ENCODE assay signal across 24 cellular contexts in the genomic region with DNA sequence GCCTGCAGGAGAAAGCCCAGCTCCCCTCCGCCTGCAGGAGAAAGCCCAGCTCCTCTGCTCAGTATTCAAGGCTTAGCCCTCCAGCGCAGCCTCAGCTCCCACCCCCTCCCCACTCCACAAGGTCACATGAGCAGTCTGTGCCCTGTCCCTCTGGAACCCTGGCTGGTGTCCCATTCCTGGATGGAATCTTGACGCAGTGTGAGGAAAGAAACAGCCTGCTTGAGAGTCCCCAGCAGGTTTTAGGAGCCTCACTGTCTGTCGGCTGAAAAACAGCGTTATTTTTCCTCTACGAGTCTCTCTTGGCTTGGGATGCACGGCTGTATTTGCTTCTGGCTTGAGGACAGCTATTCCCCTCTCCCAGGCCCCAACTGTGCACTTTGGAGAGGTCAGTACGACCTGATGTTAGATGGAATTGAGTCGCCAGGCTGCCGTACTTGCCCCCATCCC.
DNase-seq lines count a peak whose midpoint lies in the region; ATAC-seq, FAIRE-seq and TF ChIP-seq lines count a peak whose summit lies in the region.
"Had no signal": no experiment of that assay in that cellular context is flagged by ENCODE, and none has a peak within 500 bp of the region (broad histone marks: within the 10 kb centered on the region; RNA-seq: fewer than 3 reads in every experiment).

No MANE protein-coding gene starts in this region.

- H2AK5ac ChIP-seq in trophoblast cell (ENCODE audit: low read length) = no peak overlapping the region

- no peak overlapping the region for H3K4ac ChIP-seq in trophoblast cell (ENCODE audit: low read depth, low read length)

- POLR2A ChIA-PET in HepG2 (lab: Yijun Ruan, JAX) = no interaction called here

- CTCF ChIA-PET in HepG2 (lab: Yijun Ruan, JAX; ENCODE audit: low intra/inter-chr PET ratio, low total read pairs) = no interaction called here

- H4K12ac ChIP-seq in trophoblast cell (ENCODE audit: low read depth, low read length) = no peak overlapping the region

- no peak overlapping the region for H3K18ac ChIP-seq in trophoblast cell (ENCODE audit: low read length)

- no peaks in the 10 kb centered on the region for H4K20me1 ChIP-seq in HepG2 (ENCODE audit: insufficient read depth, low read length)
- H4K20me1 ChIP-seq: BLaER1 had no signal

- TF ChIP-seq EP300 in HepG2 (IDR thresholded peaks at IDR 0.05; ENCODE audit: low read depth in 2 of 2, low read length in 2 of 2) (no peak), HepG2 (CRISPR knock-in tag; IDR thresholded peaks at IDR 0.05; ENCODE audit: borderline replicate concordance) (no peak)

- intact Hi-C loops in HepG2 (cut with micrococcal nuclease; ENCODE audit: unreplicated experiment) (no loop called here), left ventricle myocardium inferior (cut with micrococcal nuclease) (no loop called here), vagina (cut with DNase I) (no loop called here), natural killer cell (cut with micrococcal nuclease) (no loop called here)

- H3K79me2 ChIP-seq in HepG2 (ENCODE audit: insufficient read depth, low read length) (no peaks in the 10 kb centered on the region), trophoblast cell (ENCODE audit: control insufficient read depth, insufficient read depth, low read length, poor library complexity) (no peaks in the 10 kb centered on the region)

- H2BK5ac ChIP-seq in trophoblast cell (ENCODE audit: low read depth, low read length, poor library complexity) = no peak overlapping the region

- 83% methylated on average over 10 of the region's 10 CpGs for WGBS in liver
- WGBS in HepG2 (ENCODE audit: low lambda C conversion rate) = 99% methylated on average over 9 of the region's 10 CpGs
- no CpG with 5 or more reads among the region's 10 CpGs for WGBS in trophoblast cell (ENCODE audit: extremely low coverage, insufficient coverage, insufficient read length)

- peaks cover 25% of the 10 kb centered on the region for H3K4me1 Mint-ChIP-seq in neural crest cell
- H3K4me1 Mint-ChIP-seq in natural killer cell = no peaks in the 10 kb centered on the region
- H3K4me1 Mint-ChIP-seq: immature natural killer cell had no signal

- no TSS peak for BruUV-seq in HepG2 (replicated peaks; lab: Mats Ljungman, UMichigan)

- H3K9me3 ChIP-seq in liver (ENCODE audit: control insufficient read depth in 4 of 4, low read length in 3 of 4) (no peaks in the 10 kb centered on the region), HepG2 (ENCODE audit: low read length) (no peaks in the 10 kb centered on the region), left ventricle myocardium inferior (replicated peaks) (no peaks in the 10 kb centered on the region), vagina (no peaks in the 10 kb centered on the region), trophoblast cell (ENCODE audit: insufficient read depth, low read depth, low read length) (no peaks in the 10 kb centered on the region)
- H3K9me3 ChIP-seq: BLaER1, pancreas, SJCRH30, upper lobe of left lung had no signal

- H3K27ac Mint-ChIP-seq in neural crest cell (ENCODE audit: unreplicated experiment) (peak overlapping the region; percentile 95), natural killer cell (no peak overlapping the region)
- H3K27ac Mint-ChIP-seq: immature natural killer cell had no signal

- peaks cover 3% of the 10 kb centered on the region for H3K36me3 Mint-ChIP-seq in neural crest cell (ENCODE audit: low read depth)
- no peaks in the 10 kb centered on the region for H3K36me3 Mint-ChIP-seq in natural killer cell

- H4K91ac ChIP-seq in trophoblast cell (ENCODE audit: low read depth, low read length) = no peak overlapping the region

- H2BK12ac ChIP-seq in trophoblast cell (ENCODE audit: low read length) = no peak overlapping the region

- DNase-seq in HepG2 (ENCODE audit: low spot score) (no peak), left ventricle myocardium inferior (peak; percentile 40), neural crest cell (ENCODE audit: low read depth, low spot score) (no peak), vagina (ENCODE audit: extremely low spot score in 2 of 2) (no peak), trophoblast cell (no peak), natural killer cell (no peak), islet precursor cell (no peak)
- DNase-seq: 8988T; activated effector memory CD4-positive, alpha-beta T cell treated with anti-CD3 and anti-CD28 coated beads, Interleukin-2, amount 50 U/mL, for 16 hours; cortex of kidney; immature natural killer cell; KG1; NCI-H2081 treated with DMSO at 0.1 percent for 48 hours; NCI-H526; OCI-M1; SJCRH30; upper lobe of left lung had no signal

- H3K9ac ChIP-seq in liver (ENCODE audit: low read depth in 1 of 2, low read length in 2 of 2) (no peak overlapping the region), HepG2 (ENCODE audit: insufficient read depth, low read depth, low read length) (no peak overlapping the region), trophoblast cell (ENCODE audit: low read length) (no peak overlapping the region)
- H3K9ac ChIP-seq: BLaER1 had no signal

- no peak overlapping the region for H2BK120ac ChIP-seq in trophoblast cell (ENCODE audit: insufficient read depth, low read length, poor library complexity)

- no peak overlapping the region for H3K4me2 ChIP-seq in HepG2 (ENCODE audit: low read depth, low read length)
- H3K4me2 ChIP-seq in trophoblast cell (ENCODE audit: low read length) = no peak overlapping the region
- H3K4me2 ChIP-seq: BLaER1 had no signal

- peak overlapping the region; percentile 20 to 26 for H3K27ac ChIP-seq in liver (ENCODE audit: low read depth in 1 of 2, low read length in 2 of 2)
- no peak overlapping the region for H3K27ac ChIP-seq in HepG2 (ENCODE audit: extremely low read length, insufficient read depth, low read length)
- peak overlapping the region; percentile 55 for H3K27ac ChIP-seq in left ventricle myocardium inferior (replicated peaks)
- H3K27ac ChIP-seq in vagina = peak overlapping the region; percentile 78
- H3K27ac ChIP-seq in trophoblast cell (ENCODE audit: low read depth, low read length) = no peak overlapping the region
- H3K27ac ChIP-seq: BLaER1, epithelial cell of prostate, pancreas, SJCRH30 had no signal

- H3K23ac ChIP-seq in trophoblast cell (ENCODE audit: low read length) = no peak overlapping the region

- H2AFZ ChIP-seq in HepG2 (ENCODE audit: low read length) (no peak overlapping the region), trophoblast cell (ENCODE audit: insufficient read depth, low read length, poor library complexity) (no peak overlapping the region)

- TF ChIP-seq CTCF in liver (IDR thresholded peaks at IDR 0.05; ENCODE audit: low read depth, low read length, missing input control) (no peak), HepG2 (CRISPR knock-in tag; IDR thresholded peaks at IDR 0.05) (no peak), left ventricle myocardium inferior (IDR thresholded peaks at IDR 0.05; ENCODE audit: borderline replicate concordance) (no peak), neural crest cell (conservative IDR thresholded peaks at IDR 0.05) (no peak), vagina (IDR thresholded peaks at IDR 0.05) (no peak), natural killer cell (IDR thresholded peaks at IDR 0.05) (no peak)

- H3K36me3 ChIP-seq in liver (ENCODE audit: control insufficient read depth in 4 of 4, insufficient read depth in 3 of 4, low read depth in 1 of 4, low read length in 3 of 4) = no peaks in the 10 kb centered on the region
- H3K36me3 ChIP-seq in HepG2 (replicated peaks in 1 of 2; ENCODE audit: control insufficient read depth in 1 of 2, insufficient read depth in 2 of 2, low read length in 2 of 2) = no peaks in the 10 kb centered on the region; a peak in 1 of 5 replicates
- no peaks in the 10 kb centered on the region for H3K36me3 ChIP-seq in left ventricle myocardium inferior
- no peaks in the 10 kb centered on the region for H3K36me3 ChIP-seq in vagina
- H3K36me3 ChIP-seq in trophoblast cell (ENCODE audit: control insufficient read depth in 1 of 2, insufficient read depth in 2 of 2, low read length in 2 of 2) = no peaks in the 10 kb centered on the region
- H3K36me3 ChIP-seq: BLaER1, pancreas, SJCRH30, upper lobe of left lung had no signal

- no peaks in the 10 kb centered on the region for H3K4me1 ChIP-seq in liver (ENCODE audit: control insufficient read depth in 4 of 4, insufficient read depth in 4 of 4, low read length in 3 of 4)
- no peaks in the 10 kb centered on the region for H3K4me1 ChIP-seq in HepG2 (ENCODE audit: insufficient read depth, low read length)
- H3K4me1 ChIP-seq in left ventricle myocardium inferior = peaks cover 17% of the 10 kb centered on the region
- H3K4me1 ChIP-seq in vagina = peaks cover 35% of the 10 kb centered on the region
- H3K4me1 ChIP-seq in trophoblast cell (ENCODE audit: control insufficient read depth in 1 of 2, insufficient read depth in 2 of 2, low read length in 2 of 2) = peaks cover 10 to 15% of the 10 kb centered on the region in 2 experiments
- H3K4me1 ChIP-seq: BLaER1, pancreas, SJCRH30, upper lobe of left lung had no signal

- no peak for FAIRE-seq in HepG2 (lab: Jason Lieb, UNC)
- FAIRE-seq: D721Med, G401.6, pancreas had no signal

- ATAC-seq in HepG2 (no peak), natural killer cell (no peak)
- ATAC-seq: activated CD4-positive, CD25-positive, alpha-beta regulatory T cell treated with anti-CD3 and anti-CD28 coated beads, Interleukin-2, amount 50 U/mL, for 24 hours had no signal

- no peak overlapping the region for H4K8ac ChIP-seq in trophoblast cell (ENCODE audit: low read depth, low read length)

- H3K4me3 Mint-ChIP-seq in neural crest cell (no peak overlapping the region), natural killer cell (no peak overlapping the region)
- H3K4me3 Mint-ChIP-seq: immature natural killer cell had no signal

- no peak overlapping the region for H3K14ac ChIP-seq in trophoblast cell (ENCODE audit: low read length)

- peaks cover 1% of the 10 kb centered on the region for H3K79me1 ChIP-seq in trophoblast cell (ENCODE audit: low read length)

- in situ Hi-C loops in HepG2 (cut with HindIII; ENCODE audit: extremely low pct_ligation_motif_present, low pct_unique_long_range_greater_than_20kb) = no loop called here

- no peaks in the 10 kb centered on the region for H3K27me3 Mint-ChIP-seq in neural crest cell (ENCODE audit: low read depth)
- no peaks in the 10 kb centered on the region for H3K27me3 Mint-ChIP-seq in natural killer cell (ENCODE audit: low read depth in 2 of 2)

- H3K4me3 ChIP-seq in liver (ENCODE audit: low read depth in 1 of 3, low read length in 3 of 3) = no peak overlapping the region
- no peak overlapping the region for H3K4me3 ChIP-seq in HepG2 (replicated peaks in 1 of 3; ENCODE audit: insufficient read depth in 1 of 3, low read depth in 2 of 3, low read length in 3 of 3)
- peak overlapping the region; percentile 17 for H3K4me3 ChIP-seq in left ventricle myocardium inferior
- peak overlapping the region in 1 of 2 donors; percentile 24 for H3K4me3 ChIP-seq in vagina
- H3K4me3 ChIP-seq in trophoblast cell (ENCODE audit: low read depth, low read length) = no peak overlapping the region
- H3K4me3 ChIP-seq: BLaER1, pancreas, SJCRH30, upper lobe of left lung had no signal

- no peaks in the 10 kb centered on the region for H3K27me3 ChIP-seq in liver (ENCODE audit: control insufficient read depth in 4 of 4, insufficient read depth in 4 of 4, low read length in 3 of 4)
- H3K27me3 ChIP-seq in HepG2 (ENCODE audit: control insufficient read depth in 1 of 2, insufficient read depth in 2 of 2, low read length in 2 of 2) = no peaks in the 10 kb centered on the region
- no peaks in the 10 kb centered on the region for H3K27me3 ChIP-seq in left ventricle myocardium inferior (ENCODE audit: low read depth)
- no peaks in the 10 kb centered on the region for H3K27me3 ChIP-seq in vagina
- H3K27me3 ChIP-seq in trophoblast cell (ENCODE audit: insufficient read depth, low read length) = no peaks in the 10 kb centered on the region
- H3K27me3 ChIP-seq: BLaER1, pancreas, SJCRH30, upper lobe of left lung had no signal

- no peak for TF ChIP-seq RAD21 in liver (IDR thresholded peaks at IDR 0.05)
- TF ChIP-seq RAD21 in HepG2 (CRISPR knock-in tag; IDR thresholded peaks at IDR 0.05) = no peak

- peaks cover 4% of the 10 kb centered on the region for H3K9me3 Mint-ChIP-seq in neural crest cell
- peaks cover 8 to 11% of the 10 kb centered on the region in 2 donors for H3K9me3 Mint-ChIP-seq in natural killer cell

- no peak for TF ChIP-seq POLR2A in HepG2 (IDR thresholded peaks at IDR 0.05; ENCODE audit: insufficient read depth in 1 of 2, low read depth in 2 of 2, low read length in 2 of 2)
- no peak for TF ChIP-seq POLR2A in vagina (IDR thresholded peaks at IDR 0.05)

Comparison
In these comparisons a context has a peak if more than half of its experiments do, and no peak if none do; other contexts are left out.
1. H3K27ac ChIP-seq: peak in liver (2 of 2), left ventricle myocardium inferior (single experiment) and vagina (single experiment); none in HepG2 (single experiment) and trophoblast cell (single experiment).